8 cellular contexts compared by ENCODE assay signal in the genomic region with DNA sequence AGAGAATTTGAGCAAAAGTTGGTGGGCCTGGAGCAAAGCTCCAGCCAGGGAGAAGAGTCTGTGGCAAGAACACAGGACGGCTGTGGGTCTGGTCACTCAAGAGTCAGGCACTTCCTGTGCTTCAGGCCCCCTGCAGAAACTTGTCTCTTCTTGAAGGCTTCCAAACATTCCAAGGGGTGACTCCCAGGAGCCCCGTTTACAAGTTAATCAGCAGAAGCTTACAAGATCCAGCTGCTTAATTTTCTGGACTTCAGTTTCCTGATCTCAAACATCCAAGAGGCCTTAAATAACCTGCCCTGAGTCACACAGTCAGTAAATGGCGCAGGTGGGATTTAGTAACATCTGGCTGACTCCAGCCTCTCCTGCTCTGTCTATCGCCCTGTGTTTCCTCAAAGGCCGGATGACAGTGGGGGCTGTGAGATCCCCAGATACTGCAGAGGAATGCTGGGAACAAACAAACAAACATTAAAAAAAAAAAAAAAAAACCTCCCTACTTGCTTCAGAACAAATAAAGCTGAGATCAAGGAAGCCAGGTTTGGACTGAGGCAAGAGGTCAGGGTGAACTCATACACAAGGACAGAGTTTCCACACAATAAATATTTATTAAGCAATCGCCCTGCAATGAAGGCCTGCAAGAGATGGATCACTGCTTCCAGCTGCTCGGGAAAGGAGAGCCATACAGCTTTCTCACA.
DNase-seq lines count a peak whose midpoint lies in the region; ATAC-seq, FAIRE-seq and TF ChIP-seq lines count a peak whose summit lies in the region.

No MANE protein-coding gene starts in this region.

- intact Hi-C loops in thyroid gland (cut with DNase I) = no loop called here

- H3K9ac ChIP-seq in subcutaneous abdominal adipose tissue (ENCODE audit: low read length in 5 of 5) = peak overlapping the region in 3 of 5 donors; percentile 30 to 48 (median 48)

- no peak for FAIRE-seq in bronchial epithelial cell (lab: Jason Lieb, UNC)

- no peaks in the 10 kb centered on the region for H3K27me3 ChIP-seq in HL-60 (ENCODE audit: insufficient read depth, poor library complexity, severe bottlenecking)
- no peaks in the 10 kb centered on the region for H3K27me3 ChIP-seq in bronchial epithelial cell (ENCODE audit: control insufficient read depth, insufficient read depth, low read length)
- H3K27me3 ChIP-seq in subcutaneous abdominal adipose tissue (ENCODE audit: control insufficient read depth in 5 of 5, insufficient read depth in 4 of 5, low read length in 5 of 5) = no peaks in the 10 kb centered on the region
- H3K27me3 ChIP-seq in thyroid gland = no peaks in the 10 kb centered on the region

- ATAC-seq in natural killer cell treated with Interleukin-12 subunit alpha and Interleukin-12 subunit beta and Interleukin-15 and Interleukin-18, amount 100 ng/mL, for 72 hours = no peak

- peaks cover 3% of the 10 kb centered on the region for H3K9me3 Mint-ChIP-seq in natural killer cell treated with Interleukin-12 subunit alpha and Interleukin-12 subunit beta and Interleukin-15 and Interleukin-18, amount 100 ng/mL, for 72 hours

- no peak overlapping the region for H3K4me3 Mint-ChIP-seq in natural killer cell treated with Interleukin-12 subunit alpha and Interleukin-12 subunit beta and Interleukin-15 and Interleukin-18, amount 100 ng/mL, for 72 hours

- H3K27ac ChIP-seq in HL-60 (replicated peaks) = no peak overlapping the region
- peak overlapping the region; percentile 94 for H3K27ac ChIP-seq in subcutaneous abdominal adipose tissue (ENCODE audit: low read depth, low read length)
- H3K27ac ChIP-seq in thyroid gland = peak overlapping the region in 1 of 3 donors; percentile 15

- peaks cover 6 to 7% of the 10 kb centered on the region in 2 donors for H3K27me3 Mint-ChIP-seq in natural killer cell treated with Interleukin-12 subunit alpha and Interleukin-12 subunit beta and Interleukin-15 and Interleukin-18, amount 100 ng/mL, for 72 hours

- DNase-seq in HL-60 (ENCODE audit: low read depth in 1 of 2, low spot score in 1 of 2) (peak; percentile 22 to 67), bronchial epithelial cell (ENCODE audit: low read depth) (peak; percentile 91), left kidney (ENCODE audit: low read depth, low spot score) (peak; percentile 83), thyroid gland (no peak), NCI-H1436 treated with DMSO at 0.1 percent for 48 hours (lab: John Stamatoyannopoulos, UW) (no peak), NCI-H2029 (lab: John Stamatoyannopoulos, UW) (no peak)
- DNase-seq in natural killer cell treated with Interleukin-12 subunit alpha and Interleukin-12 subunit beta and Interleukin-15 and Interleukin-18, amount 100 ng/mL, for 72 hours (ENCODE audit: low spot score) = no peak

- H3K4me1 Mint-ChIP-seq in natural killer cell treated with Interleukin-12 subunit alpha and Interleukin-12 subunit beta and Interleukin-15 and Interleukin-18, amount 100 ng/mL, for 72 hours (ENCODE audit: low read depth in 2 of 2) = peaks cover 0 to 5% of the 10 kb centered on the region in 2 donors

- no peak for TF ChIP-seq POLR2A in thyroid gland (IDR thresholded peaks at IDR 0.05)

- TF ChIP-seq CTCF in HL-60 (IDR thresholded peaks at IDR 0.05; ENCODE audit: insufficient read depth, low read length) (no peak), bronchial epithelial cell (IDR thresholded peaks at IDR 0.05; ENCODE audit: insufficient read depth, low read length, severe bottlenecking) (no peak), thyroid gland (IDR thresholded peaks at IDR 0.05) (no peak)

- no peak overlapping the region for H3K27ac Mint-ChIP-seq in natural killer cell treated with Interleukin-12 subunit alpha and Interleukin-12 subunit beta and Interleukin-15 and Interleukin-18, amount 100 ng/mL, for 72 hours

- H3K4me1 ChIP-seq in subcutaneous abdominal adipose tissue (ENCODE audit: control insufficient read depth in 5 of 5, insufficient read depth in 5 of 5, low read length in 5 of 5) = peaks cover 30 to 86% (median 64%) of the 10 kb centered on the region in 5 donors
- H3K4me1 ChIP-seq in thyroid gland = no peaks in the 10 kb centered on the region

- 60 to 73% methylated on average over 7 of the region's 7 CpGs for WGBS in thyroid gland, 2 donors

- no peak overlapping the region for H3K4me3 ChIP-seq in HL-60 (replicated peaks; ENCODE audit: insufficient read depth, low read length)
- no peak overlapping the region for H3K4me3 ChIP-seq in bronchial epithelial cell (ENCODE audit: low read depth, low read length)
- no peak overlapping the region for H3K4me3 ChIP-seq in subcutaneous abdominal adipose tissue (ENCODE audit: low read depth in 1 of 5, low read length in 5 of 5)
- H3K4me3 ChIP-seq in thyroid gland (replicated peaks in 1 of 3) = no peak overlapping the region

- H3K9me3 ChIP-seq in subcutaneous abdominal adipose tissue (ENCODE audit: control insufficient read depth in 5 of 5, low read length in 5 of 5) = no peaks in the 10 kb centered on the region
- no peaks in the 10 kb centered on the region for H3K9me3 ChIP-seq in thyroid gland

- no peaks in the 10 kb centered on the region for H3K36me3 Mint-ChIP-seq in natural killer cell treated with Interleukin-12 subunit alpha and Interleukin-12 subunit beta and Interleukin-15 and Interleukin-18, amount 100 ng/mL, for 72 hours

- no peaks in the 10 kb centered on the region for H3K36me3 ChIP-seq in bronchial epithelial cell (ENCODE audit: control insufficient read depth, insufficient read depth, low read length)
- H3K36me3 ChIP-seq in subcutaneous abdominal adipose tissue (ENCODE audit: control insufficient read depth in 5 of 5, insufficient read depth in 5 of 5, low read length in 5 of 5) = no peaks in the 10 kb centered on the region
- H3K36me3 ChIP-seq in thyroid gland = no peaks in the 10 kb centered on the region

Comparison
In these comparisons a context has a peak if more than half of its experiments do, and no peak if none do; other contexts are left out.
1. DNase-seq: peak in HL-60 (2 of 2), bronchial epithelial cell (single experiment) and left kidney (single experiment); none in thyroid gland (0 of 2), NCI-H1436 treated with DMSO at 0.1 percent for 48 hours (single experiment), natural killer cell treated with Interleukin-12 subunit alpha and Interleukin-12 subunit beta and Interleukin-15 and Interleukin-18, amount 100 ng/mL, for 72 hours (single experiment) and NCI-H2029 (single experiment).